8 cellular contexts compared by ENCODE assay signal in genomic region chr9:128689820-128690683, GRCh38. TPM values are rescaled to one million over a fixed set of nuclear protein-coding genes. Genes with fewer than 3 reads are reported as not detected.
DNase-seq lines count a peak whose midpoint lies in the region; ATAC-seq and TF ChIP-seq lines count a peak whose summit lies in the region.

No MANE protein-coding gene starts in this region.

- peaks cover 8% of the 10 kb centered on the region for H3K36me3 ChIP-seq in rectal smooth muscle tissue (ENCODE audit: control insufficient read depth, insufficient read depth, low read length)

- peak overlapping the region; percentile 88 for H3K4me3 ChIP-seq in rectal smooth muscle tissue (ENCODE audit: low read length)

- ATAC-seq in HG02642 (IDR thresholded peaks at IDR 0.05; ENCODE audit: poor library complexity, unreplicated experiment): peak; percentile 3
- ATAC-seq in GM19452 (IDR thresholded peaks at IDR 0.05; ENCODE audit: unreplicated experiment): no peak
- ATAC-seq in GM18502 (IDR thresholded peaks at IDR 0.05; ENCODE audit: poor library complexity, unreplicated experiment): no peak

- H3K27ac ChIP-seq in adipose tissue (ENCODE audit: low read depth, low read length): peak overlapping the region; percentile 75
- H3K27ac ChIP-seq in rectal smooth muscle tissue (ENCODE audit: low read depth, low read length): no peak overlapping the region

- DNase-seq in COLO668 (lab: John Stamatoyannopoulos, UW; ENCODE audit: unreplicated experiment): peak; percentile 49
- DNase-seq in hepatic stellate cell (ENCODE audit: low spot score): peak; percentile 78

- peak overlapping the region; percentile 66 for H3K9ac ChIP-seq in rectal smooth muscle tissue (ENCODE audit: low read length)

- H3K4me1 ChIP-seq in rectal smooth muscle tissue (ENCODE audit: control insufficient read depth, insufficient read depth, low read length): peaks cover 9% of the 10 kb centered on the region

- no peaks in the 10 kb centered on the region for H3K27me3 ChIP-seq in rectal smooth muscle tissue (ENCODE audit: control insufficient read depth, insufficient read depth, low read length)

- 0 out of 2 replicates have a peak, but pooled peaks have one; percentile 16 for TF ChIP-seq POLR2A in Raji (IDR thresholded peaks at IDR 0.05; ENCODE audit: insufficient read depth, low read depth, low read length)

- WGBS in adipose tissue, 3 donors: 0 to 1% (median 1%) methylated on average over 58 to 78 of the region's 83 CpGs

RNA-seq across cellular contexts. Expression of gene SET, which starts 1.0 kb away (rescaled TPM):
- polyA plus RNA-seq in adipose tissue: 100 to 1,000 TPM in 2 of 3 donors, 10 to 100 TPM in 1; 85.2 to 179 (median 111) TPM

RNA-seq across cellular contexts. Expression of gene PKN3, which starts 12.3 kb away (rescaled TPM):
- polyA plus RNA-seq in adipose tissue: 10 to 100 TPM in 2 of 3 donors, 1 to 10 TPM in 1; 5.9 to 21.4 (median 13.8) TPM

RNA-seq across cellular contexts. Expression of gene DYNC2I2, which starts 33.4 kb away (rescaled TPM):
- polyA plus RNA-seq in adipose tissue: 10 to 100 TPM; 15.0 to 30.8 (median 15.7) TPM

RNA-seq across cellular contexts. Expression of gene ZDHHC12, which starts 33.9 kb away (rescaled TPM):
- 10 to 100 TPM; 28.8 to 73.3 (median 43.7) TPM for polyA plus RNA-seq in adipose tissue
